In genomic region chr1:45334308-45335245, GRCh38 we compare ENCODE assay signal across 9 cellular contexts. TPM values are rescaled to one million over a fixed set of nuclear protein-coding genes. Genes with fewer than 3 reads are reported as not detected.
DNase-seq lines count a peak whose midpoint lies in the region; ATAC-seq, FAIRE-seq and TF ChIP-seq lines count a peak whose summit lies in the region.
"Had no signal": no experiment of that assay in that cellular context is flagged by ENCODE, and none has a peak within 500 bp of the region (broad histone marks: within the 10 kb centered on the region; RNA-seq: fewer than 3 reads in every experiment).

No MANE protein-coding gene starts in this region.

- H3K36me3 Mint-ChIP-seq in WTC11 (peaks cover 40% of the 10 kb centered on the region), immature natural killer cell (peaks cover 0 to 10% (median 0%) of the 10 kb centered on the region in 3 donors)

- WGBS in A549 (ENCODE audit: missing lambda C conversion rate), result 93% methylated on average over 8 of the region's 9 CpGs

- no peak for FAIRE-seq in A549 (lab: Jason Lieb, UNC)
- FAIRE-seq: bronchial epithelial cell had no signal

- peaks cover 4% of the 10 kb centered on the region for H3K9me3 Mint-ChIP-seq in WTC11
- H3K9me3 Mint-ChIP-seq in immature natural killer cell, result no peaks in the 10 kb centered on the region

- H3K27me3 Mint-ChIP-seq in WTC11 (ENCODE audit: low read depth) (no peaks in the 10 kb centered on the region), immature natural killer cell (ENCODE audit: low read depth in 3 of 3) (peaks cover 1 to 2% (median 2%) of the 10 kb centered on the region in 3 donors)

- DNase-seq in A549 (ENCODE audit: low read depth in 1 of 2, low spot score in 1 of 2), result no peak
- DNase-seq in GM06990 (ENCODE audit: extremely low read depth, insufficient read length), result no peak
- peak; percentile 36 for DNase-seq in WTC11 (ENCODE audit: low spot score)
- no peak for DNase-seq in immature natural killer cell
- no peak for DNase-seq in mesenteric fat pad (ENCODE audit: low spot score)
- no peak for DNase-seq in stimulated activated CD4-positive, alpha-beta T cell treated with anti-CD3 and anti-CD28 coated beads, Interleukin-4, amount 100 ng/mL, for 4 hours

- H3K4me1 Mint-ChIP-seq in WTC11 (peaks cover 32% of the 10 kb centered on the region), immature natural killer cell (peaks cover 30 to 35% of the 10 kb centered on the region in 2 donors)

- H3K4me3 ChIP-seq in A549 (no peak overlapping the region), GM06990 (replicated peaks; ENCODE audit: low read depth, low read length) (no peak overlapping the region)

- ATAC-seq in A549, result peak; percentile 33 to 44; a peak in 2 of 6 replicates
- peak; percentile 78 for ATAC-seq in WTC11
- no peak for ATAC-seq in HG02938 (IDR thresholded peaks at IDR 0.05; ENCODE audit: unreplicated experiment)
- no peak for ATAC-seq in GM18870 (IDR thresholded peaks at IDR 0.05; ENCODE audit: unreplicated experiment)

- peaks cover 14% of the 10 kb centered on the region for H3K36me3 ChIP-seq in GM06990 (ENCODE audit: control insufficient read depth, insufficient read depth, low read length)

- H3K4me1 ChIP-seq in A549, result peaks cover 11% of the 10 kb centered on the region; the same call in 2 of the 3 replicates

- TF ChIP-seq RAD21 in A549 (conservative IDR thresholded peaks at IDR 0.05 in 1 of 2, IDR thresholded peaks at IDR 0.05 in 1 of 2), result no peak

- no peak for TF ChIP-seq POLR2A in A549 (IDR thresholded peaks at IDR 0.05; ENCODE audit: low read length)

- no peak overlapping the region for H3K4me2 ChIP-seq in A549

- TF ChIP-seq EP300 in A549 (IDR thresholded peaks at IDR 0.05), result no peak

- H3K27ac ChIP-seq in A549, result no peak overlapping the region

- no peaks in the 10 kb centered on the region for H3K27me3 ChIP-seq in GM06990 (replicated peaks; ENCODE audit: control insufficient read depth, insufficient read depth, low read length)

- H3K4me3 Mint-ChIP-seq in WTC11 (no peak overlapping the region), immature natural killer cell (no peak overlapping the region)

- CTCF ChIA-PET in A549 (lab: Yijun Ruan, JAX), result interaction anchor here (0.6 to 1.5 kb wide), 4 partner anchors 13 to 42 kb away, joined by 3 read pairs; no protein-coding TSS in a partner anchor
- CTCF ChIA-PET in WTC11 (lab: Charles Lee), result interaction anchor here (0.6 to 1.6 kb wide), 9 partner anchors 12 to 274 kb away, joined by 3 to 4 read pairs (median 3); no protein-coding TSS in a partner anchor

- POLR2A ChIA-PET in A549 (lab: Yijun Ruan, JAX) (no interaction called here), WTC11 (lab: Charles Lee) (interaction anchor here (0.6 to 1.0 kb wide), 2 partner anchors 8 to 31 kb away, joined by 3 read pairs; partner anchors contain the start of gene HPDL)

- TF ChIP-seq CTCF in A549 (IDR thresholded peaks at IDR 0.05), result no peak
- peak; percentile 3 for TF ChIP-seq CTCF in GM06990 (IDR thresholded peaks at IDR 0.05; ENCODE audit: insufficient read depth, low read length, poor library complexity, severe bottlenecking)
- no peak for TF ChIP-seq CTCF in WTC11 (IDR thresholded peaks at IDR 0.05)

- 0 out of 2 replicates have a peak overlapping the region, but pooled peaks have one; percentile 6 for H3K27ac Mint-ChIP-seq in WTC11
- peak overlapping the region in 4 of 6 donors; percentile 2 to 51 (median 38) for H3K27ac Mint-ChIP-seq in immature natural killer cell

- no peaks in the 10 kb centered on the region for H3K9me3 ChIP-seq in A549

TF ChIP-seq in A549, 52 proteins besides CTCF, POLR2A, EP300 and RAD21 (continues in another document):
- no peak for TF ChIP-seq HOXA7 (CRISPR knock-in tag; IDR thresholded peaks at IDR 0.05)
- no peak for TF ChIP-seq KDM5A (IDR thresholded peaks at IDR 0.05)
- no peak for TF ChIP-seq USF2 (IDR thresholded peaks at IDR 0.05)
- TF ChIP-seq ZNF302 (CRISPR knock-in tag; IDR thresholded peaks at IDR 0.05), result no peak
- no peak for TF ChIP-seq FOXS1 (CRISPR knock-in tag; IDR thresholded peaks at IDR 0.05)
- no peak for TF ChIP-seq ZSCAN20 (CRISPR knock-in tag; IDR thresholded peaks at IDR 0.05)
- no peak for TF ChIP-seq HOXB13 (CRISPR knock-in tag; IDR thresholded peaks at IDR 0.05; ENCODE audit: low read depth)
- TF ChIP-seq TFCP2L1 (CRISPR knock-in tag; IDR thresholded peaks at IDR 0.05), result no peak

TF ChIP-seq in WTC11, 78 proteins besides CTCF, POLR2A, EP300 and RAD21:
- TF ChIP-seq KAT7 (CRISPR knock-in tag; IDR thresholded peaks at IDR 0.05; ENCODE audit: borderline replicate concordance), result no peak
- TF ChIP-seq SP1 (CRISPR knock-in tag; conservative IDR thresholded peaks at IDR 0.05), result no peak
- no peak for TF ChIP-seq GTF2I (CRISPR knock-in tag; conservative IDR thresholded peaks at IDR 0.05)
- no peak for TF ChIP-seq OVOL2 (CRISPR knock-in tag; IDR thresholded peaks at IDR 0.05; ENCODE audit: borderline replicate concordance)
- no peak for TF ChIP-seq RELA (CRISPR knock-in tag; IDR thresholded peaks at IDR 0.05; ENCODE audit: borderline replicate concordance)
- TF ChIP-seq, protein P1, sequence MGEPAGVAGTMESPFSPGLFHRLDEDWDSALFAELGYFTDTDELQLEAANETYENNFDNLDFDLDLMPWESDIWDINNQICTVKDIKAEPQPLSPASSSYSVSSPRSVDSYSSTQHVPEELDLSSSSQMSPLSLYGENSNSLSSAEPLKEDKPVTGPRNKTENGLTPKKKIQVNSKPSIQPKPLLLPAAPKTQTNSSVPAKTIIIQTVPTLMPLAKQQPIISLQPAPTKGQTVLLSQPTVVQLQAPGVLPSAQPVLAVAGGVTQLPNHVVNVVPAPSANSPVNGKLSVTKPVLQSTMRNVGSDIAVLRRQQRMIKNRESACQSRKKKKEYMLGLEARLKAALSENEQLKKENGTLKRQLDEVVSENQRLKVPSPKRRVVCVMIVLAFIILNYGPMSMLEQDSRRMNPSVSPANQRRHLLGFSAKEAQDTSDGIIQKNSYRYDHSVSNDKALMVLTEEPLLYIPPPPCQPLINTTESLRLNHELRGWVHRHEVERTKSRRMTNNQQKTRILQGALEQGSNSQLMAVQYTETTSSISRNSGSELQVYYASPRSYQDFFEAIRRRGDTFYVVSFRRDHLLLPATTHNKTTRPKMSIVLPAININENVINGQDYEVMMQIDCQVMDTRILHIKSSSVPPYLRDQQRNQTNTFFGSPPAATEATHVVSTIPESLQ (CRISPR knock-in tag; IDR thresholded peaks at IDR 0.05), result no peak
- TF ChIP-seq FOXK1 (CRISPR knock-in tag; IDR thresholded peaks at IDR 0.05), result no peak
- TF ChIP-seq CREB1 (CRISPR knock-in tag; IDR thresholded peaks at IDR 0.05), result no peak
- no peak for TF ChIP-seq IRF2 (CRISPR knock-in tag; IDR thresholded peaks at IDR 0.05; ENCODE audit: borderline replicate concordance, low read depth)
- TF ChIP-seq, protein P2, sequence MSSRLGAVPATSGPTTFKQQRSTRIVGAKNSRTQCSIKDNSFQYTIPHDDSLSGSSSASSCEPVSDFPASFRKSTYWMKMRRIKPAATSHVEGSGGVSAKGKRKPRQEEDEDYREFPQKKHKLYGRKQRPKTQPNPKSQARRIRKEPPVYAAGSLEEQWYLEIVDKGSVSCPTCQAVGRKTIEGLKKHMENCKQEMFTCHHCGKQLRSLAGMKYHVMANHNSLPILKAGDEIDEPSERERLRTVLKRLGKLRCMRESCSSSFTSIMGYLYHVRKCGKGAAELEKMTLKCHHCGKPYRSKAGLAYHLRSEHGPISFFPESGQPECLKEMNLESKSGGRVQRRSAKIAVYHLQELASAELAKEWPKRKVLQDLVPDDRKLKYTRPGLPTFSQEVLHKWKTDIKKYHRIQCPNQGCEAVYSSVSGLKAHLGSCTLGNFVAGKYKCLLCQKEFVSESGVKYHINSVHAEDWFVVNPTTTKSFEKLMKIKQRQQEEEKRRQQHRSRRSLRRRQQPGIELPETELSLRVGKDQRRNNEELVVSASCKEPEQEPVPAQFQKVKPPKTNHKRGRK (CRISPR knock-in tag; IDR thresholded peaks at IDR 0.05; ENCODE audit: borderline replicate concordance), result no peak
TF ChIP-seq in WTC11: peak in this region for 0.

RNA-seq across cellular contexts. Expression of gene TOE1, which starts 5.4 kb away (rescaled TPM):
- 13.3 and 14.9 TPM in 2 replicates for polyA plus RNA-seq in A549 (2011; rRNA removed)
- 25.1 and 29.5 TPM in 2 replicates for polyA plus RNA-seq in A549 (2012; cell fraction: cytosol; rRNA removed)
- polyA plus RNA-seq in A549 (2012; cell fraction: nucleus; rRNA removed), result 28.6 and 29.7 TPM in 2 replicates
- polyA plus RNA-seq in A549 (2017; fragmentation: RNase III; extraction: RNeasy Plus Mini Kit Qiagen cat#74134 plus additional on column Dnase treatment), result 13.7 to 16.3 TPM (median 15.8 TPM) in 3 replicates
- 18.2 and 22.9 TPM in 2 replicates for polyA minus RNA-seq in A549 (2011; rRNA and poly(A)+ RNA removed)
- total RNA-seq in WTC11 (2021), result 7.4 to 10.9 TPM (median 10.0 TPM) in 3 replicates
- polyA plus RNA-seq in immature natural killer cell, result 10 to 100 TPM in 2 of 3 donors, 1 to 10 TPM in 1; 9.4 to 13.3 (median 10.4) TPM
- total RNA-seq in mesenteric fat pad, result 7.2 TPM

RNA-seq across cellular contexts. Expression of gene MUTYH, which starts 5.7 kb away (rescaled TPM):
- polyA plus RNA-seq in A549 (2011; rRNA removed), result 9.0 and 9.4 TPM in 2 replicates
- polyA plus RNA-seq in A549 (2012; cell fraction: cytosol; rRNA removed), result 17.0 and 18.4 TPM in 2 replicates
- polyA plus RNA-seq in A549 (2012; cell fraction: nucleus; rRNA removed), result 71.5 and 78.8 TPM in 2 replicates
- 12.4 to 15.2 TPM (median 12.6 TPM) in 3 replicates for polyA plus RNA-seq in A549 (2017; fragmentation: RNase III; extraction: RNeasy Plus Mini Kit Qiagen cat#74134 plus additional on column Dnase treatment)
- 7.8 and 9.1 TPM in 2 replicates for polyA minus RNA-seq in A549 (2011; rRNA and poly(A)+ RNA removed)
- 58.3 to 67.2 TPM (median 65.7 TPM) in 3 replicates for total RNA-seq in WTC11 (2021)
- 10 to 100 TPM in 2 of 3 donors, 1 to 10 TPM in 1; 9.5 to 13.9 (median 11.3) TPM for polyA plus RNA-seq in immature natural killer cell
- total RNA-seq in mesenteric fat pad, result 14.4 TPM

RNA-seq across cellular contexts. Expression of gene HPDL, which starts 7.9 kb away (rescaled TPM):
- 0.80 and 0.91 TPM in 2 replicates for polyA plus RNA-seq in A549 (2011; rRNA removed)
- 5.3 and 7.2 TPM in 2 replicates for polyA plus RNA-seq in A549 (2012; cell fraction: cytosol; rRNA removed)
- 7.2 and 15.8 TPM in 2 replicates for polyA plus RNA-seq in A549 (2012; cell fraction: nucleus; rRNA removed)
- polyA plus RNA-seq in A549 (2017; fragmentation: RNase III; extraction: RNeasy Plus Mini Kit Qiagen cat#74134 plus additional on column Dnase treatment), result 2.8 to 3.8 TPM (median 2.8 TPM) in 3 replicates
- polyA minus RNA-seq in A549 (2011; rRNA and poly(A)+ RNA removed), result 0.97 and 1.1 TPM in 2 replicates
- total RNA-seq in WTC11 (2021), result 24.9 to 44.0 TPM (median 27.8 TPM) in 3 replicates
- polyA plus RNA-seq in immature natural killer cell, result 1 to 10 TPM in 2 of 3 donors, under 1 TPM in 1; 0.90 to 2.2 (median 1.1) TPM
- 1.00 TPM for total RNA-seq in mesenteric fat pad

Comparison
In these comparisons a context has a peak if more than half of its experiments do, and no peak if none do; other contexts are left out.
1. ATAC-seq: peak in A549 (2 of 2) and WTC11 (single experiment); none in HG02938 (single experiment) and GM18870 (single experiment).
2. RNA of gene HPDL, which starts 7.9 kb away (total RNA-seq): 24.9 to 44.0 TPM in WTC11; 1.00 TPM in mesenteric fat pad (single experiment); every median in the first group is over 10 times any median in the second.